Comparison of ENCODE assay signal across 21 cellular contexts in genomic region chr2:64210816-64211215, GRCh38.
DNase-seq lines count a peak whose midpoint lies in the region; ATAC-seq, FAIRE-seq and TF ChIP-seq lines count a peak whose summit lies in the region.
"Had no signal": no experiment of that assay in that cellular context is flagged by ENCODE, and none has a peak within 500 bp of the region (broad histone marks: within the 10 kb centered on the region; RNA-seq: fewer than 3 reads in every experiment).

No MANE protein-coding gene starts in this region.

- H3K27ac ChIP-seq in mucosa of rectum (ENCODE audit: low read depth in 2 of 2, low read length in 2 of 2), result peak overlapping the region; percentile 73 to 81
- H3K27ac ChIP-seq: 22Rv1, BLaER1, neural progenitor cell, SK-N-MC, tibial artery had no signal

- peaks cover 14 to 39% of the 10 kb centered on the region in 2 donors for H3K4me1 ChIP-seq in mucosa of rectum (ENCODE audit: control insufficient read depth in 2 of 2, insufficient read depth in 2 of 2, low read length in 2 of 2)
- H3K4me1 ChIP-seq: neural progenitor cell, tibial artery had no signal

- H3K27me3 ChIP-seq in bronchial epithelial cell (ENCODE audit: control insufficient read depth, insufficient read depth, low read length) (no peaks in the 10 kb centered on the region), mucosa of rectum (ENCODE audit: control insufficient read depth in 2 of 2, insufficient read depth in 2 of 2, low read length in 2 of 2) (no peaks in the 10 kb centered on the region)
- H3K27me3 ChIP-seq: BLaER1, neural progenitor cell, tibial artery had no signal

- H3K36me3 ChIP-seq in bronchial epithelial cell (ENCODE audit: control insufficient read depth, insufficient read depth, low read length) (no peaks in the 10 kb centered on the region), mucosa of rectum (ENCODE audit: control insufficient read depth in 2 of 2, insufficient read depth in 2 of 2, low read length in 2 of 2) (no peaks in the 10 kb centered on the region)
- H3K36me3 ChIP-seq: BLaER1, neural progenitor cell, tibial artery had no signal

- ATAC-seq in GM18517 (IDR thresholded peaks at IDR 0.05; ENCODE audit: unreplicated experiment), result no peak
- ATAC-seq: right cardiac atrium had no signal

- FAIRE-seq in GM19239 (lab: Jason Lieb, UNC) (peak; percentile 68), bronchial epithelial cell (lab: Jason Lieb, UNC) (peak; percentile 94)
- FAIRE-seq: frontal cortex, H54, TTC549 had no signal

- H3K4me3 ChIP-seq in bronchial epithelial cell (ENCODE audit: low read depth, low read length) (no peak overlapping the region), mucosa of rectum (ENCODE audit: low read length in 2 of 2) (no peak overlapping the region)
- H3K4me3 ChIP-seq: BLaER1, neural progenitor cell, SK-N-MC, tibial artery had no signal

- no peaks in the 10 kb centered on the region for H3K9me3 ChIP-seq in mucosa of rectum (ENCODE audit: control insufficient read depth in 2 of 2, low read length in 2 of 2)
- H3K9me3 ChIP-seq: BLaER1, tibial artery had no signal

- TF ChIP-seq CTCF in bronchial epithelial cell (IDR thresholded peaks at IDR 0.05; ENCODE audit: insufficient read depth, low read length, severe bottlenecking), result no peak

- DNase-seq in NCI-H1105 treated with DMSO at 0.1 percent for 48 hours (lab: John Stamatoyannopoulos, UW) (peak; percentile 36), NCI-H1105 (lab: John Stamatoyannopoulos, UW) (no peak), GM19239 (ENCODE audit: insufficient read length, low spot score) (no peak), bronchial epithelial cell (ENCODE audit: low read depth) (peak; percentile 100), DMS153 (lab: John Stamatoyannopoulos, UW) (no peak), DMS153 treated with DMSO at 0.1 percent for 48 hours (lab: John Stamatoyannopoulos, UW; ENCODE audit: unreplicated experiment) (no peak)
- DNase-seq: DMS79 treated with DMSO at 0.1 percent for 48 hours, endodermal cell, NCI-H1694, NCI-H524, right cardiac atrium, tibial artery had no signal

- peak overlapping the region in 1 of 2 donors; percentile 8 for H3K9ac ChIP-seq in mucosa of rectum (ENCODE audit: low read depth in 1 of 2, low read length in 2 of 2)
- H3K9ac ChIP-seq: BLaER1, neural progenitor cell had no signal

Comparison
In these comparisons a context has a peak if more than half of its experiments do, and no peak if none do; other contexts are left out.
1. DNase-seq: peak in NCI-H1105 treated with DMSO at 0.1 percent for 48 hours (single experiment) and bronchial epithelial cell (single experiment); none in NCI-H1105 (single experiment), GM19239 (single experiment), DMS153 (single experiment) and DMS153 treated with DMSO at 0.1 percent for 48 hours (single experiment).